Comparison of ENCODE assay signal across 15 cellular contexts in genomic region chr3:94440767-94441493, GRCh38.
DNase-seq lines count a peak whose midpoint lies in the region; ATAC-seq and TF ChIP-seq lines count a peak whose summit lies in the region.
"Had no signal": no experiment of that assay in that cellular context is flagged by ENCODE, and none has a peak within 500 bp of the region (broad histone marks: within the 10 kb centered on the region; RNA-seq: fewer than 3 reads in every experiment).

No MANE protein-coding gene starts in this region.

- H3K4me3 ChIP-seq in SJSA1 (no peak overlapping the region), fibroblast of mammary gland (ENCODE audit: control insufficient read depth, low read depth, low read length) (no peak overlapping the region)
- H3K4me3 ChIP-seq: colonic mucosa, GM23338, prostate gland had no signal

- H3K36me3 Mint-ChIP-seq in naive thymus-derived CD8-positive, alpha-beta T cell: no peaks in the 10 kb centered on the region
- H3K36me3 Mint-ChIP-seq: activated CD4-positive, alpha-beta memory T cell treated with anti-CD3 and anti-CD28 coated beads for 36 hours had no signal

- no peaks in the 10 kb centered on the region for H3K27me3 Mint-ChIP-seq in naive thymus-derived CD8-positive, alpha-beta T cell
- H3K27me3 Mint-ChIP-seq: activated CD4-positive, alpha-beta memory T cell treated with anti-CD3 and anti-CD28 coated beads for 36 hours had no signal

- H3K27ac Mint-ChIP-seq in naive thymus-derived CD8-positive, alpha-beta T cell: no peak overlapping the region
- H3K27ac Mint-ChIP-seq: activated CD4-positive, alpha-beta memory T cell treated with anti-CD3 and anti-CD28 coated beads for 36 hours; GM23338; T-helper 2 cell treated with Interferon-gamma antibody and Interleukin-4, amounts not matched to agents 5 μg/mL and 100 μg/mL, for 36 hours had no signal

- H3K36me3 ChIP-seq in SJSA1: no peaks in the 10 kb centered on the region
- H3K36me3 ChIP-seq: colonic mucosa, prostate gland had no signal

- POLR2A ChIA-PET in naive thymus-derived CD8-positive, alpha-beta T cell (lab: Charles Lee): no interaction called here

- TF ChIP-seq CTCF in fibroblast of mammary gland (conservative IDR thresholded peaks at IDR 0.05; ENCODE audit: control insufficient read depth, insufficient read depth, low read depth, low read length): no peak

- H3K27me3 ChIP-seq in SJSA1 (replicated peaks): no peaks in the 10 kb centered on the region
- H3K27me3 ChIP-seq: colonic mucosa had no signal

- H3K4me1 ChIP-seq in SJSA1 (replicated peaks): peaks cover 26% of the 10 kb centered on the region
- H3K4me1 ChIP-seq: colonic mucosa, prostate gland had no signal

- peak overlapping the region; percentile 95 for H3K27ac ChIP-seq in SJSA1
- H3K27ac ChIP-seq: colonic mucosa, prostate gland had no signal

- no peak for ATAC-seq in naive thymus-derived CD8-positive, alpha-beta T cell
- ATAC-seq in HG02970 (IDR thresholded peaks at IDR 0.05; ENCODE audit: low FRiP score, unreplicated experiment) (no peak), HG03280 (IDR thresholded peaks at IDR 0.05; ENCODE audit: unreplicated experiment) (no peak)
- ATAC-seq: GM23338 had no signal

- H3K4me3 Mint-ChIP-seq in naive thymus-derived CD8-positive, alpha-beta T cell: no peak overlapping the region
- H3K4me3 Mint-ChIP-seq: activated CD4-positive, alpha-beta memory T cell treated with anti-CD3 and anti-CD28 coated beads for 36 hours; GM23338; T-helper 2 cell treated with Interferon-gamma antibody and Interleukin-4, amounts not matched to agents 5 μg/mL and 100 μg/mL, for 36 hours had no signal

- H3K4me1 Mint-ChIP-seq in naive thymus-derived CD8-positive, alpha-beta T cell: no peaks in the 10 kb centered on the region
- H3K4me1 Mint-ChIP-seq: GM23338 had no signal

- peaks cover 0 to 12% (median 0%) of the 10 kb centered on the region in 9 donors for H3K9me3 Mint-ChIP-seq in naive thymus-derived CD8-positive, alpha-beta T cell
- H3K9me3 Mint-ChIP-seq: activated CD4-positive, alpha-beta memory T cell treated with anti-CD3 and anti-CD28 coated beads for 36 hours had no signal

- DNase-seq in GM03348 (ENCODE audit: low spot score) (peak; percentile 56), SJSA1 (ENCODE audit: low read depth in 1 of 2, low spot score in 2 of 2) (peak in 1 of 2 experiments; percentile 77), fibroblast of mammary gland (ENCODE audit: low read depth) (peak; percentile 64), pulmonary artery endothelial cell (ENCODE audit: low read depth, low spot score) (peak; percentile 46), DMS153 (lab: John Stamatoyannopoulos, UW) (no peak)
- no peak for DNase-seq in naive thymus-derived CD8-positive, alpha-beta T cell
- DNase-seq: activated CD4-positive, alpha-beta memory T cell treated with anti-CD3 and anti-CD28 coated beads for 36 hours; colonic mucosa; hypothalamus; midbrain had no signal

- no peaks in the 10 kb centered on the region for H3K9me3 ChIP-seq in SJSA1 (replicated peaks)
- H3K9me3 ChIP-seq: colonic mucosa, prostate gland had no signal

Comparison
In these comparisons a context has a peak if more than half of its experiments do, and no peak if none do; other contexts are left out.
1. DNase-seq: peak in GM03348 (single experiment), fibroblast of mammary gland (single experiment) and pulmonary artery endothelial cell (single experiment); none in naive thymus-derived CD8-positive, alpha-beta T cell (0 of 10) and DMS153 (single experiment).